ENCODE assay signal across 8 cellular contexts in the genomic region with DNA sequence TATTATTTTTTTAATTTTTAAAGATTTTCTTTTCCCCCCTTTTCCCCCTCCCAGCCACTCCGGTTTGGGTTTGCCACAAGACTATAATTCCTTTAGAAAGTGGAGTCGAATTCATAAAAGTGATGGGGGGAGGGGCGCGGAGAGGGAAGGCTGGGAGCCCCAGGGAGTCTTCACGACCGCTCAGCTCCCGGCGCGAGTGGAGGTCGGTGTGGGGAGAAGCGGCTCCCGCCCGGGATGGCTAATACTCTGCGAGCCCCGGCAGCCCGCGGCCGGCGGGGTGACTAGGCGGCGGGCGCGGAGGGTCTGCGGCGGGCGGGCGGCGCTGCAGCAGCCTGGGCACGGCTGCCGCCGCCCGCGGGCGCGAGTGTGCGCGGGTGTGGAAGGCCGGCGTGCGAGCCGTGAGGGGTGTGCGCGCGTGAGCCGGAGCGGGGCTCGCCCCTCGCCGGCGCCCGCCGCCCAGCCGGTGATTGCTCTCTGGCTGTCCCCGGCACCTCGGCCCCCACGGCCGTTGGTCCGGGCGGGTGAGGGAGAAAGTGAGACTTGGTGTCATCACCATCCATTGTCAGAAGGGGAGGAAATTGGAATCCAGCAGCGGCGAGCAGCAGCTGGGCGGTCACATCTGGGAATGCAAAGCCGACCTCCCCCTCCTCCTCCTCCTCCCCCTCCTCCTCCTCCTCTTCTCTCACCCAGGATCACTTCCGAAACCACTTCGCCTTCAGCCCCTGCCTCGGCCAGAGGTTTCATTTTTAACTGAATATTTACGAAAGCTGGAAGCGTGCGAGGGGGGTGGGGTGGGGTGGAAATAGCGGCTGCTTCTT. TPM values are rescaled to one million over a fixed set of nuclear protein-coding genes. Genes with fewer than 3 reads are reported as not detected.
DNase-seq lines count a peak whose midpoint lies in the region; ATAC-seq and TF ChIP-seq lines count a peak whose summit lies in the region.

A gene with protein sequence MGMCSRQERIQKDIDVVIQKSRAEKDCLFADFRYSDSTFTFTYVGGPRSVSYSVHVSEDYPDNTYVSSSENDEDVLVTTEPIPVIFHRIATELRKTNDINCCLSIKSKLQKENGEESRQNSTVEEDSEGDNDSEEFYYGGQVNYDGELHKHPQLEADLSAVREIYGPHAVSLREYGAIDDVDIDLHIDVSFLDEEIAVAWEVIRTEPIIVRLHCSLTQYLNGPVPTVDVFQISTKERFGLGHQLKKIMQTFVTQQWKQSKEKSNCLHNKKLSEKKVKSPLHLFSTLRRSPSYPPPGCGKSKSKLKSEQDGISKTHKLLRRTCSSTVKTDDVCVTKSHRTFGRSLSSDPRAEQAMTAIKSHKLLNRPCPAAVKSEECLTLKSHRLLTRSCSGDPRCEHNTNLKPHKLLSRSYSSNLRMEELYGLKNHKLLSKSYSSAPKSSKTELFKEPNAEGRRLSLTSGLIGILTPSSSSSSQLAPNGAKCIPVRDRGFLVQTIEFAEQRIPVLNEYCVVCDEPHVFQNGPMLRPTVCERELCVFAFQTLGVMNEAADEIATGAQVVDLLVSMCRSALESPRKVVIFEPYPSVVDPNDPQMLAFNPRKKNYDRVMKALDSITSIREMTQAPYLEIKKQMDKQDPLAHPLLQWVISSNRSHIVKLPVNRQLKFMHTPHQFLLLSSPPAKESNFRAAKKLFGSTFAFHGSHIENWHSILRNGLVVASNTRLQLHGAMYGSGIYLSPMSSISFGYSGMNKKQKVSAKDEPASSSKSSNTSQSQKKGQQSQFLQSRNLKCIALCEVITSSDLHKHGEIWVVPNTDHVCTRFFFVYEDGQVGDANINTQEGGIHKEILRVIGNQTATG (plus strand): TSS at position 377 of the 818 bp plus-strand sequence. CDS start 459 bp downstream, outside the sequence.

- peak within 1 kb of the TSS; percentile 75 for H3K9ac ChIP-seq in DND-41 (ENCODE audit: low read depth, low read length)

- H3K4me1 ChIP-seq in DND-41 (ENCODE audit: insufficient read depth, low read length), result peaks cover 45% of the 10 kb centered on the region

- TF ChIP-seq CTCF in DND-41 (IDR thresholded peaks at IDR 0.05; ENCODE audit: borderline replicate concordance, extremely low read depth, low read length, poor library complexity, severe bottlenecking), result no peak

- peak within 1 kb of the TSS; percentile 65 for H3K4me2 ChIP-seq in DND-41 (ENCODE audit: insufficient read depth, low read length)

- peak within 1 kb of the TSS; percentile 91 for H3K27ac ChIP-seq in DND-41 (ENCODE audit: low read length)
- peak within 1 kb of the TSS; percentile 60 for H3K27ac ChIP-seq in cingulate gyrus (ENCODE audit: low read depth, low read length)

- H3K36me3 ChIP-seq in DND-41 (ENCODE audit: insufficient read depth, low read length), result no peaks in the 10 kb centered on the region; the same call in 1 of the 2 replicates
- no peaks in the 10 kb centered on the region for H3K36me3 ChIP-seq in MG63

- H3K4me3 ChIP-seq in DND-41 (ENCODE audit: low read depth in 1 of 2, low read length in 2 of 2) (peak within 1 kb of the TSS; percentile 30 to 80), MG63 (peak within 1 kb of the TSS; percentile 80)

- H2AFZ ChIP-seq in DND-41 (ENCODE audit: low read depth, low read length), result peak within 1 kb of the TSS; percentile 75

- H3K79me2 ChIP-seq in DND-41 (ENCODE audit: insufficient read depth, low read length), result peaks cover 46% of the 10 kb centered on the region

- no peaks in the 10 kb centered on the region; the same call in 1 of the 2 replicates for H4K20me1 ChIP-seq in DND-41 (ENCODE audit: insufficient read depth, low read length)

- no peaks in the 10 kb centered on the region for H3K27me3 ChIP-seq in DND-41 (ENCODE audit: insufficient read depth, low read length, poor library complexity)
- no peaks in the 10 kb centered on the region for H3K27me3 ChIP-seq in MG63

- H3K9me3 ChIP-seq in DND-41 (ENCODE audit: insufficient read depth, low read length, severe bottlenecking) (no peaks in the 10 kb centered on the region), MG63 (no peaks in the 10 kb centered on the region)

- peak; percentile 59 for ATAC-seq in DND-41 (ENCODE audit: insufficient read depth, low read depth)
- ATAC-seq in GM21529 (IDR thresholded peaks at IDR 0.05; ENCODE audit: unreplicated experiment), result peak; percentile 41
- peak; percentile 63 for ATAC-seq in left lobe of liver

- DNase-seq in DND-41, result peak; percentile 72
- DNase-seq in MG63, result peak; percentile 59
- DNase-seq in activated CD4-positive, alpha-beta T cell treated with anti-CD3 and anti-CD28 coated beads for 1 hour, result peak; percentile 26
- peak; percentile 58 for DNase-seq in left lobe of liver (ENCODE audit: low spot score)
- DNase-seq in stimulated activated CD4-positive, alpha-beta T cell treated with anti-CD3 and anti-CD28 coated beads, Interleukin-4, amount 100 ng/mL, for 1 hour, result peak; percentile 42
- no peak for DNase-seq in cerebellar nuclear complex (lab: John Stamatoyannopoulos, UW)

RNA-seq across cellular contexts. Expression of the gene that starts here (rescaled TPM):
- 0.25 and 0.66 TPM in 2 replicates for total RNA-seq in MG63 (2014; rRNA removed; shearing (Covaris generic); ENCODE audit: low replicate concordance)
- 5.2 TPM for total RNA-seq in left lobe of liver

Comparison
In these comparisons a context has a peak if more than half of its experiments do, and no peak if none do; other contexts are left out.
1. Peak in DNase-seq and H3K4me3 ChIP-seq in MG63; RNA of the gene not detected or under 1 TPM.
2. DNase-seq: peak in DND-41 (single experiment), activated CD4-positive, alpha-beta T cell treated with anti-CD3 and anti-CD28 coated beads for 1 hour (single experiment), left lobe of liver (single experiment) and stimulated activated CD4-positive, alpha-beta T cell treated with anti-CD3 and anti-CD28 coated beads, Interleukin-4, amount 100 ng/mL, for 1 hour (single experiment); none in cerebellar nuclear complex (0 of 2).
3. Peak in every context shown above with its lines, with median percentiles within 50 percentile points of each other: ATAC-seq.